19 cellular contexts compared by ENCODE assay signal in the genomic region with DNA sequence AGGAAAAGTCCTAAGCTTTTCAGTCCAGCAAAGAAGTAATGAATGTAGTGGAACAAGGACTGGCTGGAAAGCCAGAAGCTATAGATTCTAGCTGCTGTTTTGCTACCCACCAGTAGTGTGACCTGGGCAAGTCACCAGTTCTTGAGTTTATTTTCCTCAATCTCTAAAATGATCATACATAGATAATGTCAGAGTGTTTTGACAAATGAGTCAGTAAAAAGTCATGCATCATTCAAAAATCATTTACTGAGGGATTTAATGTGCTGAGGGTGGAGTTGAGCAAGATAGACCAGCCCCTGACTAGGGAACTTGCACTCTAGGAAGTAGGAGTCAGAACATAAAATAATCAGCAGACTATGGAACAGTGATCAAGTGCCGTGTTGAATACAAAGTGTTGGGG.
DNase-seq lines count a peak whose midpoint lies in the region; ATAC-seq and TF ChIP-seq lines count a peak whose summit lies in the region.
"Had no signal": no experiment of that assay in that cellular context is flagged by ENCODE, and none has a peak within 500 bp of the region (broad histone marks: within the 10 kb centered on the region; RNA-seq: fewer than 3 reads in every experiment).

No MANE protein-coding gene starts in this region.

- H3K4me3 ChIP-seq in skeletal muscle satellite cell (ENCODE audit: low read length), result no peak overlapping the region
- H3K4me3 ChIP-seq: BLaER1 treated with 17β-estradiol and CSF1 and Interleukin-3, amounts not matched to agents 10 nM and 100 nM; dorsolateral prefrontal cortex; esophagus muscularis mucosa had no signal

- H3K27ac Mint-ChIP-seq in activated CD8-positive, alpha-beta T cell treated with anti-CD3 and anti-CD28 coated beads for 36 hours, result no peak overlapping the region
- no peak overlapping the region for H3K27ac Mint-ChIP-seq in activated CD8-positive, alpha-beta T cell treated with anti-CD3 and anti-CD28 coated beads, Interleukin-2, amount 10 ng/mL, durations not matched to agents 7 days and 5 days
- H3K27ac Mint-ChIP-seq: immature natural killer cell; stimulated activated naive B cell treated with anti-CD40 and anti-IgM and Interleukin-4, amounts not matched to agents 10 μg/mL and 1 μg/mL and 100 μg/mL, for 72 hours; type B pancreatic cell had no signal

- no peak overlapping the region for H3K9ac ChIP-seq in skeletal muscle satellite cell (ENCODE audit: low read depth, low read length)
- H3K9ac ChIP-seq: BLaER1 treated with 17β-estradiol and CSF1 and Interleukin-3, amounts not matched to agents 10 nM and 100 nM had no signal

- H3K9me3 ChIP-seq in skeletal muscle satellite cell (replicated peaks; ENCODE audit: low read length), result no peaks in the 10 kb centered on the region
- H3K9me3 ChIP-seq: BLaER1 treated with 17β-estradiol and CSF1 and Interleukin-3, amounts not matched to agents 10 nM and 100 nM; esophagus muscularis mucosa had no signal

- no peaks in the 10 kb centered on the region for H3K27me3 ChIP-seq in foreskin keratinocyte
- no peaks in the 10 kb centered on the region for H3K27me3 ChIP-seq in skeletal muscle satellite cell (ENCODE audit: control insufficient read depth, insufficient read depth, low read length)
- H3K27me3 ChIP-seq: BLaER1 treated with 17β-estradiol and CSF1 and Interleukin-3, amounts not matched to agents 10 nM and 100 nM; dorsolateral prefrontal cortex; esophagus muscularis mucosa had no signal

- no peaks in the 10 kb centered on the region for H3K27me3 Mint-ChIP-seq in activated CD8-positive, alpha-beta T cell treated with anti-CD3 and anti-CD28 coated beads for 36 hours
- no peaks in the 10 kb centered on the region for H3K27me3 Mint-ChIP-seq in activated CD8-positive, alpha-beta T cell treated with anti-CD3 and anti-CD28 coated beads, Interleukin-2, amount 10 ng/mL, durations not matched to agents 7 days and 5 days (ENCODE audit: low read depth)
- H3K27me3 Mint-ChIP-seq: stimulated activated naive B cell treated with anti-CD40 and anti-IgM and Interleukin-4, amounts not matched to agents 10 μg/mL and 1 μg/mL and 100 μg/mL, for 72 hours had no signal

- no peak overlapping the region for H3K4me3 Mint-ChIP-seq in activated CD8-positive, alpha-beta T cell treated with anti-CD3 and anti-CD28 coated beads for 36 hours
- H3K4me3 Mint-ChIP-seq in activated CD8-positive, alpha-beta T cell treated with anti-CD3 and anti-CD28 coated beads, Interleukin-2, amount 10 ng/mL, durations not matched to agents 7 days and 5 days, result no peak overlapping the region
- H3K4me3 Mint-ChIP-seq: immature natural killer cell; stimulated activated naive B cell treated with anti-CD40 and anti-IgM and Interleukin-4, amounts not matched to agents 10 μg/mL and 1 μg/mL and 100 μg/mL, for 72 hours; type B pancreatic cell had no signal

- intact Hi-C loops in activated CD8-positive, alpha-beta T cell treated with anti-CD3 and anti-CD28 coated beads for 36 hours (cut with micrococcal nuclease), result no loop called here

- TF ChIP-seq CTCF in activated CD8-positive, alpha-beta T cell treated with anti-CD3 and anti-CD28 coated beads for 36 hours (IDR thresholded peaks at IDR 0.05), result no peak
- TF ChIP-seq CTCF in foreskin keratinocyte (conservative IDR thresholded peaks at IDR 0.05), result no peak

- no peaks in the 10 kb centered on the region for H3K9me3 Mint-ChIP-seq in activated CD8-positive, alpha-beta T cell treated with anti-CD3 and anti-CD28 coated beads for 36 hours
- no peaks in the 10 kb centered on the region for H3K9me3 Mint-ChIP-seq in activated CD8-positive, alpha-beta T cell treated with anti-CD3 and anti-CD28 coated beads, Interleukin-2, amount 10 ng/mL, durations not matched to agents 7 days and 5 days (ENCODE audit: insufficient read depth)
- H3K9me3 Mint-ChIP-seq: immature natural killer cell, type B pancreatic cell had no signal

- H3K4me1 Mint-ChIP-seq in activated CD8-positive, alpha-beta T cell treated with anti-CD3 and anti-CD28 coated beads for 36 hours (ENCODE audit: low read depth), result peaks cover 19% of the 10 kb centered on the region
- H3K4me1 Mint-ChIP-seq in activated CD8-positive, alpha-beta T cell treated with anti-CD3 and anti-CD28 coated beads, Interleukin-2, amount 10 ng/mL, durations not matched to agents 7 days and 5 days (ENCODE audit: low read depth), result peaks cover 5% of the 10 kb centered on the region

- peaks cover 43% of the 10 kb centered on the region for H3K4me1 ChIP-seq in foreskin keratinocyte
- peaks cover 41% of the 10 kb centered on the region for H3K4me1 ChIP-seq in skeletal muscle satellite cell (ENCODE audit: control insufficient read depth, insufficient read depth, low read length)

- no peak for DNase-seq in activated CD8-positive, alpha-beta T cell treated with anti-CD3 and anti-CD28 coated beads for 36 hours
- no peak for DNase-seq in activated CD8-positive, alpha-beta T cell treated with anti-CD3 and anti-CD28 coated beads, Interleukin-2, amount 10 ng/mL, durations not matched to agents 7 days and 5 days
- DNase-seq in RPMI7951 (ENCODE audit: low read depth), result peak; percentile 47
- peak in 1 of 2 donors; percentile 78 for DNase-seq in foreskin keratinocyte
- no peak for DNase-seq in GM19240 (ENCODE audit: insufficient read length, low spot score)
- no peak for DNase-seq in activated effector memory CD4-positive, alpha-beta T cell treated with anti-CD3 and anti-CD28 coated beads, Interleukin-2, amount 50 U/mL, for 16 hours
- DNase-seq in stimulated activated naive CD4-positive, alpha-beta T cell (lab: John Stamatoyannopoulos, UW), result no peak
- DNase-seq: DMS 273 treated with DMSO at 0.1 percent for 48 hours; dorsolateral prefrontal cortex; head of caudate nucleus; immature natural killer cell; mesendoderm; NCI-H1694; stimulated activated naive B cell treated with anti-CD40 and anti-IgM and Interleukin-4, amounts not matched to agents 10 μg/mL and 1 μg/mL and 100 μg/mL, for 72 hours had no signal

- POLR2A ChIA-PET in activated CD8-positive, alpha-beta T cell treated with anti-CD3 and anti-CD28 coated beads for 36 hours (lab: Charles Lee), result interaction anchor here (0.7 kb wide), 1 partner anchor 38 kb away, joined by 3 read pairs; no protein-coding TSS in a partner anchor
- POLR2A ChIA-PET in activated CD8-positive, alpha-beta T cell treated with anti-CD3 and anti-CD28 coated beads, Interleukin-2, amount 10 ng/mL, durations not matched to agents 7 days and 5 days (lab: Charles Lee), result no interaction called here

- no peaks in the 10 kb centered on the region for H3K36me3 ChIP-seq in skeletal muscle satellite cell (ENCODE audit: insufficient read depth, low read length)
- H3K36me3 ChIP-seq: BLaER1 treated with 17β-estradiol and CSF1 and Interleukin-3, amounts not matched to agents 10 nM and 100 nM; esophagus muscularis mucosa had no signal

- H3K36me3 Mint-ChIP-seq in activated CD8-positive, alpha-beta T cell treated with anti-CD3 and anti-CD28 coated beads for 36 hours (ENCODE audit: low read depth), result no peaks in the 10 kb centered on the region
- H3K36me3 Mint-ChIP-seq in activated CD8-positive, alpha-beta T cell treated with anti-CD3 and anti-CD28 coated beads, Interleukin-2, amount 10 ng/mL, durations not matched to agents 7 days and 5 days (ENCODE audit: low read depth), result peaks cover 3% of the 10 kb centered on the region
- H3K36me3 Mint-ChIP-seq: type B pancreatic cell had no signal

- peak; percentile 27 for ATAC-seq in activated CD8-positive, alpha-beta T cell treated with anti-CD3 and anti-CD28 coated beads for 36 hours
- no peak for ATAC-seq in activated CD8-positive, alpha-beta T cell treated with anti-CD3 and anti-CD28 coated beads, Interleukin-2, amount 10 ng/mL, durations not matched to agents 7 days and 5 days
- peak; percentile 78 for ATAC-seq in foreskin keratinocyte
- ATAC-seq: stimulated activated naive B cell treated with anti-CD40 and anti-IgM and Interleukin-4, amounts not matched to agents 10 μg/mL and 1 μg/mL and 100 μg/mL, for 72 hours had no signal

- CTCF ChIA-PET in activated CD8-positive, alpha-beta T cell treated with anti-CD3 and anti-CD28 coated beads for 36 hours (lab: Charles Lee), result interaction anchor here (0.8 to 1.3 kb wide), 2 partner anchors 16 to 171 kb away, joined by 3 read pairs; no protein-coding TSS in a partner anchor
- CTCF ChIA-PET in activated CD8-positive, alpha-beta T cell treated with anti-CD3 and anti-CD28 coated beads, Interleukin-2, amount 10 ng/mL, durations not matched to agents 7 days and 5 days (lab: Charles Lee), result interaction anchor here (0.9 to 1.6 kb wide), 3 partner anchors 9 to 17 kb away, joined by 3 to 4 read pairs (median 3); no protein-coding TSS in a partner anchor

- peak overlapping the region; percentile 76 for H3K27ac ChIP-seq in foreskin keratinocyte
- H3K27ac ChIP-seq: BLaER1 treated with 17β-estradiol and CSF1 and Interleukin-3, amounts not matched to agents 10 nM and 100 nM; dorsolateral prefrontal cortex; esophagus muscularis mucosa; VCaP had no signal

- H3K4me2 ChIP-seq in skeletal muscle satellite cell (ENCODE audit: low read length), result peak overlapping the region; percentile 14
